Comparison of ENCODE assay signal across 8 cellular contexts in genomic region chr5:150758210-150758533, GRCh38. TPM values are rescaled to one million over a fixed set of nuclear protein-coding genes. Genes with fewer than 3 reads are reported as not detected.
A peak's percentile ranks its signal among the peaks of the same experiment; 100 is the strongest.
DNase-seq lines count a peak whose midpoint lies in the region; ATAC-seq, FAIRE-seq and TF ChIP-seq lines count a peak whose summit lies in the region.

No MANE protein-coding gene starts in this region.

- no peak overlapping the region for H3K4me3 Mint-ChIP-seq in activated naive CD8-positive, alpha-beta T cell treated with anti-CD3 and anti-CD28 coated beads, Interleukin-2, amount 10 ng/mL, durations not matched to agents 7 days and 5 days
- no peak overlapping the region for H3K4me3 Mint-ChIP-seq in activated naive CD8-positive, alpha-beta T cell treated with anti-CD3 and anti-CD28 coated beads for 36 hours
- no peak overlapping the region for H3K4me3 Mint-ChIP-seq in natural killer cell treated with Interleukin-12 subunit alpha and Interleukin-12 subunit beta and Interleukin-15 and Interleukin-18, amount 100 ng/mL, for 72 hours

- H3K9me3 Mint-ChIP-seq in activated naive CD8-positive, alpha-beta T cell treated with anti-CD3 and anti-CD28 coated beads, Interleukin-2, amount 10 ng/mL, durations not matched to agents 7 days and 5 days, result no peaks in the 10 kb centered on the region
- H3K9me3 Mint-ChIP-seq in activated naive CD8-positive, alpha-beta T cell treated with anti-CD3 and anti-CD28 coated beads for 36 hours, result peaks cover 2% of the 10 kb centered on the region
- H3K9me3 Mint-ChIP-seq in natural killer cell treated with Interleukin-12 subunit alpha and Interleukin-12 subunit beta and Interleukin-15 and Interleukin-18, amount 100 ng/mL, for 72 hours, result no peaks in the 10 kb centered on the region

- H3K4me1 ChIP-seq in duodenal mucosa (ENCODE audit: control insufficient read depth in 1 of 2, insufficient read depth in 2 of 2, low read length in 2 of 2), result peaks cover 11% of the 10 kb centered on the region in 2 donors

- peak; percentile 10 for ATAC-seq in activated naive CD8-positive, alpha-beta T cell treated with anti-CD3 and anti-CD28 coated beads, Interleukin-2, amount 10 ng/mL, durations not matched to agents 7 days and 5 days (ENCODE audit: low read depth)
- ATAC-seq in HG03520 (IDR thresholded peaks at IDR 0.05; ENCODE audit: unreplicated experiment), result peak; percentile 11
- ATAC-seq in natural killer cell treated with Interleukin-12 subunit alpha and Interleukin-12 subunit beta and Interleukin-15 and Interleukin-18, amount 100 ng/mL, for 72 hours, result peak; percentile 0 to 13

- no peak for TF ChIP-seq POLR2A in GM12892 (IDR thresholded peaks at IDR 0.05; ENCODE audit: low read depth, low read length)

- H3K36me3 Mint-ChIP-seq in activated naive CD8-positive, alpha-beta T cell treated with anti-CD3 and anti-CD28 coated beads, Interleukin-2, amount 10 ng/mL, durations not matched to agents 7 days and 5 days, result peaks cover 30% of the 10 kb centered on the region
- H3K36me3 Mint-ChIP-seq in activated naive CD8-positive, alpha-beta T cell treated with anti-CD3 and anti-CD28 coated beads for 36 hours, result peaks cover 32% of the 10 kb centered on the region
- peaks cover 22% of the 10 kb centered on the region for H3K36me3 Mint-ChIP-seq in natural killer cell treated with Interleukin-12 subunit alpha and Interleukin-12 subunit beta and Interleukin-15 and Interleukin-18, amount 100 ng/mL, for 72 hours

- FAIRE-seq in GM12892 (lab: Jason Lieb, UNC), result no peak

- no peaks in the 10 kb centered on the region for H3K27me3 Mint-ChIP-seq in activated naive CD8-positive, alpha-beta T cell treated with anti-CD3 and anti-CD28 coated beads, Interleukin-2, amount 10 ng/mL, durations not matched to agents 7 days and 5 days
- H3K27me3 Mint-ChIP-seq in activated naive CD8-positive, alpha-beta T cell treated with anti-CD3 and anti-CD28 coated beads for 36 hours, result no peaks in the 10 kb centered on the region
- peaks cover 0 to 1% of the 10 kb centered on the region in 2 donors for H3K27me3 Mint-ChIP-seq in natural killer cell treated with Interleukin-12 subunit alpha and Interleukin-12 subunit beta and Interleukin-15 and Interleukin-18, amount 100 ng/mL, for 72 hours

- no peaks in the 10 kb centered on the region for H3K27me3 ChIP-seq in duodenal mucosa (ENCODE audit: control insufficient read depth in 1 of 2, insufficient read depth in 2 of 2, low read length in 2 of 2)

- H3K27ac ChIP-seq in duodenal mucosa (ENCODE audit: low read depth, low read length), result peak overlapping the region; percentile 91

- H3K27ac Mint-ChIP-seq in activated naive CD8-positive, alpha-beta T cell treated with anti-CD3 and anti-CD28 coated beads, Interleukin-2, amount 10 ng/mL, durations not matched to agents 7 days and 5 days, result no peak overlapping the region
- H3K27ac Mint-ChIP-seq in activated naive CD8-positive, alpha-beta T cell treated with anti-CD3 and anti-CD28 coated beads for 36 hours, result no peak overlapping the region
- no peak overlapping the region for H3K27ac Mint-ChIP-seq in natural killer cell treated with Interleukin-12 subunit alpha and Interleukin-12 subunit beta and Interleukin-15 and Interleukin-18, amount 100 ng/mL, for 72 hours

- H3K9me3 ChIP-seq in duodenal mucosa (ENCODE audit: control insufficient read depth in 1 of 2, low read length in 2 of 2), result no peaks in the 10 kb centered on the region

- H3K4me3 ChIP-seq in duodenal mucosa (ENCODE audit: low read depth in 1 of 2, low read length in 2 of 2), result peak overlapping the region; percentile 89 to 91

- H3K4me1 Mint-ChIP-seq in activated naive CD8-positive, alpha-beta T cell treated with anti-CD3 and anti-CD28 coated beads, Interleukin-2, amount 10 ng/mL, durations not matched to agents 7 days and 5 days, result peaks cover 28% of the 10 kb centered on the region
- peaks cover 38% of the 10 kb centered on the region for H3K4me1 Mint-ChIP-seq in activated naive CD8-positive, alpha-beta T cell treated with anti-CD3 and anti-CD28 coated beads for 36 hours
- peaks cover 41 to 48% of the 10 kb centered on the region in 2 donors for H3K4me1 Mint-ChIP-seq in natural killer cell treated with Interleukin-12 subunit alpha and Interleukin-12 subunit beta and Interleukin-15 and Interleukin-18, amount 100 ng/mL, for 72 hours (ENCODE audit: low read depth in 2 of 2)

- peaks cover 6 to 29% of the 10 kb centered on the region in 2 donors for H3K36me3 ChIP-seq in duodenal mucosa (ENCODE audit: control insufficient read depth in 1 of 2, insufficient read depth in 2 of 2, low read length in 2 of 2)

- peak overlapping the region; percentile 92 to 96 for H3K9ac ChIP-seq in duodenal mucosa (ENCODE audit: low read depth in 1 of 2, low read length in 2 of 2)

- POLR2A ChIA-PET in activated naive CD8-positive, alpha-beta T cell treated with anti-CD3 and anti-CD28 coated beads, Interleukin-2, amount 10 ng/mL, durations not matched to agents 7 days and 5 days (lab: Charles Lee), result interaction anchor here (0.6 to 2.1 kb wide), 6 partner anchors 8 to 349 kb away, joined by 3 to 17 read pairs (median 10); partner anchors contain the start of genes IRGM, RBM22 and SMIM3

- DNase-seq in activated naive CD8-positive, alpha-beta T cell treated with anti-CD3 and anti-CD28 coated beads, Interleukin-2, amount 10 ng/mL, durations not matched to agents 7 days and 5 days, result no peak
- no peak for DNase-seq in activated naive CD8-positive, alpha-beta T cell treated with anti-CD3 and anti-CD28 coated beads for 36 hours
- DNase-seq in natural killer cell treated with Interleukin-12 subunit alpha and Interleukin-12 subunit beta and Interleukin-15 and Interleukin-18, amount 100 ng/mL, for 72 hours (ENCODE audit: low spot score), result no peak
- DNase-seq in GM12892 (ENCODE audit: insufficient read length) (no peak), T1000 (lab: John Stamatoyannopoulos, UW) (no peak)
- DNase-seq in activated CD4-positive, alpha-beta T cell treated with anti-CD3 and anti-CD28 coated beads, Interleukin-2, amount 50 U/mL, for 1 hour, result no peak

RNA-seq across cellular contexts. Expression of gene DCTN4, which starts 0.6 kb away (rescaled TPM):
- 10 to 100 TPM; 43.2 to 43.3 TPM for total RNA-seq in activated naive CD8-positive, alpha-beta T cell treated with anti-CD3 and anti-CD28 coated beads, Interleukin-2, amount 10 ng/mL, durations not matched to agents 7 days and 5 days
- total RNA-seq in activated naive CD8-positive, alpha-beta T cell treated with anti-CD3 and anti-CD28 coated beads for 36 hours, result 10 to 100 TPM; 33.7 to 37.4 TPM
- total RNA-seq in natural killer cell treated with Interleukin-12 subunit alpha and Interleukin-12 subunit beta and Interleukin-15 and Interleukin-18, amount 100 ng/mL, for 72 hours, result 10 to 100 TPM; 54.1 to 68.8 TPM
- 19.5 TPM for polyA plus RNA-seq in GM12892 (2012; ENCODE audit: missing spikeins)

RNA-seq across cellular contexts. Expression of gene SMIM3, which starts 20.4 kb away (rescaled TPM):
- 10 to 100 TPM; 15.7 to 16.8 TPM for total RNA-seq in activated naive CD8-positive, alpha-beta T cell treated with anti-CD3 and anti-CD28 coated beads, Interleukin-2, amount 10 ng/mL, durations not matched to agents 7 days and 5 days
- 10 to 100 TPM; 10.4 to 10.6 TPM for total RNA-seq in activated naive CD8-positive, alpha-beta T cell treated with anti-CD3 and anti-CD28 coated beads for 36 hours
- total RNA-seq in natural killer cell treated with Interleukin-12 subunit alpha and Interleukin-12 subunit beta and Interleukin-15 and Interleukin-18, amount 100 ng/mL, for 72 hours, result 10 to 100 TPM; 24.5 to 30.4 TPM
- 11.5 TPM for polyA plus RNA-seq in GM12892 (2012; ENCODE audit: missing spikeins)

RNA-seq across cellular contexts. Expression of gene RBM22, which starts 57.3 kb away (rescaled TPM):
- 10 to 100 TPM; 72.9 to 74.6 TPM for total RNA-seq in activated naive CD8-positive, alpha-beta T cell treated with anti-CD3 and anti-CD28 coated beads, Interleukin-2, amount 10 ng/mL, durations not matched to agents 7 days and 5 days
- total RNA-seq in activated naive CD8-positive, alpha-beta T cell treated with anti-CD3 and anti-CD28 coated beads for 36 hours, result 10 to 100 TPM; 62.7 to 71.7 TPM
- 10 to 100 TPM; 72.5 to 80.0 TPM for total RNA-seq in natural killer cell treated with Interleukin-12 subunit alpha and Interleukin-12 subunit beta and Interleukin-15 and Interleukin-18, amount 100 ng/mL, for 72 hours
- polyA plus RNA-seq in GM12892 (2012; ENCODE audit: missing spikeins), result 36.5 TPM
